ENCODE assay signal across 1 cellular context in genomic region chr9:137045294-137046093, GRCh38.
TF ChIP-seq lines count a peak whose summit lies in the region.

No MANE protein-coding gene starts in this region.

TF ChIP-seq in GM23338, 12 proteins besides CTCF, POLR2A, EP300 and RAD21 (continued from another document):
- TF ChIP-seq ZNF462 (CRISPR knock-in tag; IDR thresholded peaks at IDR 0.05) (no peak), NANOG (IDR thresholded peaks at IDR 0.05; ENCODE audit: borderline replicate concordance) (no peak), EZH2 (IDR thresholded peaks at IDR 0.05; ENCODE audit: low read depth, unreplicated experiment) (peak; percentile 50), CREB1 (CRISPR knock-in tag; IDR thresholded peaks at IDR 0.05; ENCODE audit: low read depth) (0 out of 2 replicates have a peak, but pooled peaks have one; percentile 10), REST (IDR thresholded peaks at IDR 0.05; ENCODE audit: unreplicated experiment) (no peak), JUNB (IDR thresholded peaks at IDR 0.05; ENCODE audit: unreplicated experiment) (no peak), POLR2AphosphoS5 (IDR thresholded peaks at IDR 0.05; ENCODE audit: low read depth) (no peak), ETS1 (IDR thresholded peaks at IDR 0.05) (no peak), EZH2phosphoT487 (IDR thresholded peaks at IDR 0.05; ENCODE audit: unreplicated experiment) (no peak)
